8 cellular contexts compared by ENCODE assay signal in the genomic region with DNA sequence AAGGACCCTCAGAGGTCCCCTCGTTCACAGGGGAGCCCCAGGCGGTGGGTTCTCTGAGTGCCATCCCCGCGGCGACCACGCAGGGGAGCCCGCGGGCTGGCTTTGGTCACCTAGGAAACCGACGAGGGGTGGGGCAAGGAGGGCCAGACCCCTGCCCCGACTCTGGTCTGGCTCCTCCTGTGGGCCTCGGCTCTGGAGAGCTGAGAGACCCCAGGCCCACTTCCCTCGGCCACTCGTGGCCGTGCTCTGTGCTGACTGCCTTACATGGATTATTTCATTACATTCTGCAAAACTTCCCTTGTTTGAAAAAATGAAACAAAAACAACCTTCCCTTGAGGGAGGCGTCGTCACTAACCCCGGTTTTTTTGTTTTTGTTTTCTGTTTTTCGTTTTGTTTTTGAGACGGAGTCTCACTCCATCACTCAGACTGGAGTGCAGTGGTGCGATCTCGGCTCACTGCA. TPM values are rescaled to one million over a fixed set of nuclear protein-coding genes. Genes with fewer than 3 reads are reported as not detected.
A peak's percentile ranks its signal among the peaks of the same experiment; 100 is the strongest.
DNase-seq lines count a peak whose midpoint lies in the region; ATAC-seq lines count a peak whose summit lies in the region.

No MANE protein-coding gene starts in this region.

- DNase-seq in NCI-H1417 (lab: John Stamatoyannopoulos, UW) (peak in 2 of 3 experiments; percentile 28 to 52), NCI-H1417 treated with DMSO at 0.1 percent for 48 hours (lab: John Stamatoyannopoulos, UW) (no peak), SK-N-DZ (ENCODE audit: low spot score) (peak; percentile 37), iPS-NIHi11 (ENCODE audit: low spot score) (peak; percentile 89)
- DNase-seq in activated naive CD8-positive, alpha-beta T cell treated with anti-CD3 and anti-CD28 coated beads, Interleukin-2, amount 50 U/mL, for 16 hours (ENCODE audit: low read depth, low spot score), result peak; percentile 45
- DNase-seq in stimulated activated CD4-positive, alpha-beta T cell treated with anti-CD3 and anti-CD28 coated beads, Interleukin-15, amount 100 ng/mL, for 24 hours, result peak; percentile 76

- ATAC-seq in HG03025 (IDR thresholded peaks at IDR 0.05; ENCODE audit: low FRiP score, unreplicated experiment) (peak; percentile 58), HG03460 (IDR thresholded peaks at IDR 0.05; ENCODE audit: unreplicated experiment) (no peak)

RNA-seq across cellular contexts. Expression of gene CYTH4, which starts 15.2 kb away (rescaled TPM):
- not detected in 2 replicates for polyA plus RNA-seq in SK-N-DZ (2014; cell fraction: cytosol; rRNA removed)
- polyA plus RNA-seq in SK-N-DZ (2014; cell fraction: nucleus; rRNA removed), result not detected in 2 replicates

RNA-seq across cellular contexts. Expression of gene RAC2, which starts 23.1 kb away (rescaled TPM):
- 0.44 and 0.71 TPM in 2 replicates for polyA plus RNA-seq in SK-N-DZ (2014; cell fraction: cytosol; rRNA removed)
- polyA plus RNA-seq in SK-N-DZ (2014; cell fraction: nucleus; rRNA removed), result not detected in 2 replicates

RNA-seq across cellular contexts. Expression of gene SSTR3, which starts 54.9 kb away (rescaled TPM):
- 0.05 and 0.08 TPM in 2 replicates for polyA plus RNA-seq in SK-N-DZ (2014; cell fraction: cytosol; rRNA removed)
- 0.03 TPM in 1 of 2 replicates, not detected in the other for polyA plus RNA-seq in SK-N-DZ (2014; cell fraction: nucleus; rRNA removed)
